Comparison of ENCODE assay signal across 9 cellular contexts in genomic region chr1:200869753-200870391, GRCh38. TPM values are rescaled to one million over a fixed set of nuclear protein-coding genes. Genes with fewer than 3 reads are reported as not detected.
DNase-seq lines count a peak whose midpoint lies in the region; ATAC-seq and TF ChIP-seq lines count a peak whose summit lies in the region.
"Had no signal": no experiment of that assay in that cellular context is flagged by ENCODE, and none has a peak within 500 bp of the region (broad histone marks: within the 10 kb centered on the region; RNA-seq: fewer than 3 reads in every experiment).

No MANE protein-coding gene starts in this region.

- H2AFZ ChIP-seq in hepatocyte = no peak overlapping the region

- intact Hi-C loops in psoas muscle (cut with DNase I) = no loop called here

- H3K9me3 Mint-ChIP-seq in activated CD4-positive, alpha-beta memory T cell treated with anti-CD3 and anti-CD28 coated beads, Interleukin-2, amount 10 ng/mL, durations not matched to agents 7 days and 5 days = no peaks in the 10 kb centered on the region

- peak; percentile 68 for DNase-seq in GM12864 (ENCODE audit: low read depth)
- peak; percentile 45 for DNase-seq in activated CD4-positive, alpha-beta memory T cell treated with anti-CD3 and anti-CD28 coated beads, Interleukin-2, amount 10 ng/mL, durations not matched to agents 7 days and 5 days
- no peak for DNase-seq in A172 (ENCODE audit: low spot score)
- no peak for DNase-seq in NAMALWA (ENCODE audit: low spot score)
- DNase-seq in psoas muscle = no peak
- DNase-seq in hepatocyte (ENCODE audit: low spot score) = no peak
- DNase-seq: NCI-H2171 had no signal

- POLR2A ChIA-PET in activated CD4-positive, alpha-beta memory T cell treated with anti-CD3 and anti-CD28 coated beads, Interleukin-2, amount 10 ng/mL, durations not matched to agents 7 days and 5 days (lab: Charles Lee) = interaction anchor here (1.0 to 2.1 kb wide), 4 partner anchors 9 to 19 kb away, joined by 3 to 11 read pairs (median 4); no protein-coding TSS in a partner anchor

- CTCF ChIA-PET in activated CD4-positive, alpha-beta memory T cell treated with anti-CD3 and anti-CD28 coated beads, Interleukin-2, amount 10 ng/mL, durations not matched to agents 7 days and 5 days (lab: Charles Lee) = interaction anchor here (1.0 kb wide), 1 partner anchor 248 kb away, joined by 3 read pairs; no protein-coding TSS in a partner anchor

- H3K27ac ChIP-seq in psoas muscle (no peak overlapping the region), hepatocyte (no peak overlapping the region)

- peak overlapping the region; percentile 34 for H3K27ac Mint-ChIP-seq in activated CD4-positive, alpha-beta memory T cell treated with anti-CD3 and anti-CD28 coated beads, Interleukin-2, amount 10 ng/mL, durations not matched to agents 7 days and 5 days

- TF ChIP-seq CTCF in GM12864 (IDR thresholded peaks at IDR 0.05; ENCODE audit: low read depth, low read length, missing control alignments) (no peak), psoas muscle (IDR thresholded peaks at IDR 0.05) (no peak), hepatocyte (IDR thresholded peaks at IDR 0.05; ENCODE audit: poor library complexity) (no peak)

- H3K9me3 ChIP-seq in psoas muscle (no peaks in the 10 kb centered on the region), hepatocyte (ENCODE audit: low read depth) (no peaks in the 10 kb centered on the region)

- H4K20me1 ChIP-seq in hepatocyte (ENCODE audit: insufficient read depth, poor library complexity, severe bottlenecking) = no peaks in the 10 kb centered on the region

- H3K9me2 ChIP-seq in hepatocyte (replicated peaks; ENCODE audit: insufficient read depth) = no peaks in the 10 kb centered on the region

- H3K4me1 ChIP-seq in psoas muscle (peaks cover 15% of the 10 kb centered on the region), hepatocyte (ENCODE audit: insufficient read depth) (no peaks in the 10 kb centered on the region)

- no peaks in the 10 kb centered on the region for H3K79me2 ChIP-seq in hepatocyte

- 87 to 93% (median 92%) methylated on average over 9 of the region's 9 CpGs for WGBS in psoas muscle, 3 donors
- WGBS in hepatocyte (ENCODE audit: low lambda C conversion rate, missing lambda C conversion rate) = 91% methylated on average over 9 of the region's 9 CpGs

- no peaks in the 10 kb centered on the region for H3K36me3 Mint-ChIP-seq in activated CD4-positive, alpha-beta memory T cell treated with anti-CD3 and anti-CD28 coated beads, Interleukin-2, amount 10 ng/mL, durations not matched to agents 7 days and 5 days (ENCODE audit: low read depth)

- H3K27me3 Mint-ChIP-seq in activated CD4-positive, alpha-beta memory T cell treated with anti-CD3 and anti-CD28 coated beads, Interleukin-2, amount 10 ng/mL, durations not matched to agents 7 days and 5 days = peaks cover 51% of the 10 kb centered on the region

- H3K4me3 ChIP-seq in GM12864 (ENCODE audit: low read depth, low read length) = peak overlapping the region; percentile 46
- no peak overlapping the region for H3K4me3 ChIP-seq in psoas muscle
- no peak overlapping the region for H3K4me3 ChIP-seq in hepatocyte

- H3K4me1 Mint-ChIP-seq in activated CD4-positive, alpha-beta memory T cell treated with anti-CD3 and anti-CD28 coated beads, Interleukin-2, amount 10 ng/mL, durations not matched to agents 7 days and 5 days = peaks cover 50% of the 10 kb centered on the region

- ATAC-seq in GM19043 (IDR thresholded peaks at IDR 0.05; ENCODE audit: low read depth, unreplicated experiment) (peak; percentile 38), HG02981 (IDR thresholded peaks at IDR 0.05; ENCODE audit: unreplicated experiment) (peak; percentile 51), psoas muscle (no peak)

- H3K27me3 ChIP-seq in psoas muscle (ENCODE audit: insufficient read depth in 3 of 3, low read length in 2 of 3) = peaks cover 0 to 36% (median 25%) of the 10 kb centered on the region in 3 donors
- H3K27me3 ChIP-seq in hepatocyte = no peaks in the 10 kb centered on the region

- peak overlapping the region; percentile 6 for H3K4me3 Mint-ChIP-seq in activated CD4-positive, alpha-beta memory T cell treated with anti-CD3 and anti-CD28 coated beads, Interleukin-2, amount 10 ng/mL, durations not matched to agents 7 days and 5 days

- H3K36me3 ChIP-seq in psoas muscle (ENCODE audit: insufficient read depth in 1 of 2, low read depth in 1 of 2) (no peaks in the 10 kb centered on the region), hepatocyte (replicated peaks; ENCODE audit: insufficient read depth, low read depth) (no peaks in the 10 kb centered on the region)

- H3K4me2 ChIP-seq in hepatocyte = no peak overlapping the region

RNA-seq across cellular contexts. Expression of gene GPR25, which starts 2.9 kb away (rescaled TPM):
- total RNA-seq in activated CD4-positive, alpha-beta memory T cell treated with anti-CD3 and anti-CD28 coated beads, Interleukin-2, amount 10 ng/mL, durations not matched to agents 7 days and 5 days = under 1 TPM in 1 of 2 experiments, not detected in 1; 0.25 TPM
- total RNA-seq in A172 (2014; rRNA removed; shearing (Covaris generic)) = not detected in 2 replicates
- not detected for total RNA-seq in psoas muscle
- polyA plus RNA-seq in psoas muscle = not detected
- not detected in 2 replicates for total RNA-seq in hepatocyte
- polyA plus RNA-seq in hepatocyte = not detected in 2 replicates

RNA-seq across cellular contexts. Expression of gene INAVA, which starts 24.8 kb away (rescaled TPM):
- under 1 TPM in 1 of 2 experiments, not detected in 1; 0.45 TPM for total RNA-seq in activated CD4-positive, alpha-beta memory T cell treated with anti-CD3 and anti-CD28 coated beads, Interleukin-2, amount 10 ng/mL, durations not matched to agents 7 days and 5 days
- total RNA-seq in A172 (2014; rRNA removed; shearing (Covaris generic)) = 4.6 and 10.9 TPM in 2 replicates
- total RNA-seq in psoas muscle (not detected), hepatocyte (40.5 and 51.0 TPM in 2 replicates)
- polyA plus RNA-seq in psoas muscle (under 1 TPM in 1 of 3 donors, not detected in 2; 0.04 TPM), hepatocyte (60.8 and 79.7 TPM in 2 replicates)

Comparison
In these comparisons a context has a peak if more than half of its experiments do, and no peak if none do; other contexts are left out.
1. DNase-seq: peak in GM12864 (single experiment) and activated CD4-positive, alpha-beta memory T cell treated with anti-CD3 and anti-CD28 coated beads, Interleukin-2, amount 10 ng/mL, durations not matched to agents 7 days and 5 days (single experiment); none in A172 (single experiment), NAMALWA (single experiment), psoas muscle (0 of 2) and hepatocyte (single experiment).
2. ATAC-seq: peak in GM19043 (single experiment) and HG02981 (single experiment); none in psoas muscle (0 of 4).